In genomic region chr3:125202197-125202596, GRCh38 we compare ENCODE assay signal across 13 cellular contexts. TPM values are rescaled to one million over a fixed set of nuclear protein-coding genes. Genes with fewer than 3 reads are reported as not detected.
DNase-seq lines count a peak whose midpoint lies in the region; ATAC-seq, FAIRE-seq and TF ChIP-seq lines count a peak whose summit lies in the region.
"Had no signal": no experiment of that assay in that cellular context is flagged by ENCODE, and none has a peak within 500 bp of the region (broad histone marks: within the 10 kb centered on the region; RNA-seq: fewer than 3 reads in every experiment).

No MANE protein-coding gene starts in this region.

- no peaks in the 10 kb centered on the region for H3K79me2 ChIP-seq in OCI-LY1 (ENCODE audit: insufficient read depth, low read length)

- peak; percentile 66 for ATAC-seq in esophagus mucosa
- no peak for ATAC-seq in body of pancreas

- no peak overlapping the region for H2AFZ ChIP-seq in OCI-LY1 (ENCODE audit: low read length)

- WGBS in body of pancreas, 2 donors: 93 to 100% methylated on average over 4 of the region's 4 CpGs

- FAIRE-seq in GM12892 (lab: Jason Lieb, UNC): peak; percentile 74

- H3K4me3 ChIP-seq in AG09309 (ENCODE audit: control insufficient read depth, low read depth, low read length): no peak overlapping the region
- H3K4me3 ChIP-seq in OCI-LY1 (ENCODE audit: low read depth, low read length, poor library complexity, severe bottlenecking): no peak overlapping the region
- H3K4me3 ChIP-seq in body of pancreas: no peak overlapping the region
- H3K4me3 ChIP-seq: skin epidermis, stomach had no signal

- no peak overlapping the region for H3K9ac ChIP-seq in OCI-LY1 (ENCODE audit: low read length)

- no peak overlapping the region for H3K4me2 ChIP-seq in OCI-LY1 (ENCODE audit: low read length)

- peak; percentile 7 for TF ChIP-seq CTCF in AG09309 (IDR thresholded peaks at IDR 0.05; ENCODE audit: control insufficient read depth, insufficient read depth, low read depth, low read length, missing control alignments)
- TF ChIP-seq CTCF in OCI-LY1 (IDR thresholded peaks at IDR 0.05; ENCODE audit: low read length): peak; percentile 56; the same call in 1 of the 2 replicates
- peak in 1 of 7 experiments; percentile 4 for TF ChIP-seq CTCF in body of pancreas (IDR thresholded peaks at IDR 0.05)

- intact Hi-C loops in body of pancreas (cut with DNase I): loop anchor here (10.0 kb wide), 1 partner anchor 173 kb away; the partner anchor contains the start of gene ZNF148

- H3K27ac ChIP-seq in OCI-LY1 (ENCODE audit: low read depth, low read length, poor library complexity, severe bottlenecking): no peak overlapping the region
- no peak overlapping the region for H3K27ac ChIP-seq in body of pancreas
- H3K27ac ChIP-seq: HL-60, skin epidermis, stomach had no signal

- H3K9me3 ChIP-seq in OCI-LY1 (ENCODE audit: low read length) (no peaks in the 10 kb centered on the region), body of pancreas (no peaks in the 10 kb centered on the region)
- H3K9me3 ChIP-seq: stomach had no signal

- H3K9me2 ChIP-seq in OCI-LY1 (ENCODE audit: low read depth, low read length): no peaks in the 10 kb centered on the region

- 0 out of 2 replicates have a peak, but pooled peaks cover 4% of the 10 kb centered on the region for H3K27me3 ChIP-seq in OCI-LY1 (ENCODE audit: insufficient read depth, low read length)
- H3K27me3 ChIP-seq in body of pancreas: no peaks in the 10 kb centered on the region
- H3K27me3 ChIP-seq: stomach had no signal

- no peak for TF ChIP-seq POLR2A in GM12892 (IDR thresholded peaks at IDR 0.05; ENCODE audit: low read depth, low read length)
- no peak for TF ChIP-seq POLR2A in body of pancreas (IDR thresholded peaks at IDR 0.05)

- H3K36me3 ChIP-seq in OCI-LY1 (ENCODE audit: insufficient read depth, low read length): no peaks in the 10 kb centered on the region
- H3K36me3 ChIP-seq in body of pancreas (replicated peaks in 1 of 2; ENCODE audit: insufficient read depth in 1 of 2, low read depth in 2 of 2): no peaks in the 10 kb centered on the region
- H3K36me3 ChIP-seq: stomach had no signal

- no peaks in the 10 kb centered on the region for H3F3A ChIP-seq in OCI-LY1 (ENCODE audit: insufficient read depth, low read length)

- DNase-seq in AG09309 (ENCODE audit: low read depth) (no peak), GM12892 (ENCODE audit: insufficient read length) (no peak), NCI-H1048 (lab: John Stamatoyannopoulos, UW) (no peak), NCI-H2171 (lab: John Stamatoyannopoulos, UW) (no peak), ecto neural progenitor cell (ENCODE audit: low spot score) (no peak), body of pancreas (no peak)
- DNase-seq: dermis blood vessel endothelial cell, GF-D8, stomach had no signal

- no peaks in the 10 kb centered on the region for H4K20me1 ChIP-seq in OCI-LY1 (ENCODE audit: insufficient read depth, low read length)

- no peaks in the 10 kb centered on the region for H3K4me1 ChIP-seq in OCI-LY1 (ENCODE audit: insufficient read depth, low read length, severe bottlenecking)
- H3K4me1 ChIP-seq in body of pancreas: peaks cover 10% of the 10 kb centered on the region
- H3K4me1 ChIP-seq: stomach had no signal

RNA-seq across cellular contexts. Expression of gene SLC12A8, which starts 10.4 kb away (rescaled TPM):
- polyA plus RNA-seq in GM12892 (2012; ENCODE audit: missing spikeins): 54.1 TPM
- total RNA-seq in esophagus mucosa (7.7 TPM), body of pancreas (10 to 100 TPM; 10.1 to 30.0 TPM)
